Comparison of ENCODE assay signal across 8 cellular contexts in the genomic region with DNA sequence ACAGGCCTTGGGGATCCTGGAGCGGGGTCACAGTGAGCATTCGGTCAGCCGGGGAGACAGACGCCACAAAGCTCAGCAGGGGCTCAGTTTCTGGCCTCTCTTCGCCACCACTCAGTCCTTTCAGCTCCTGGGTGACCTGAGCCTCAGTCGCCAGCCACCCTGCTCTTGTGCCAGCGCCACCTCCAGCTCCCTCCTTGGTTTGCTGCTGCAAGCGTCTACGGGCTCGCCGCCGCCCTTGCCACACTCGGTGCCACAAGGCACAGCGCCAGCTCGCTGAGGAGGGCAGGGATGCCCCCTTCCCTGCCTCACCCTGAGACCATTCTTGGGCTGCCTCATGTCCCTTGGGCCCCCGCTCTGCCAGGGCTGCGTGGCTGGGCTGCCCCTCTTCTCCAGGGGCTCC. TPM values are rescaled to one million over a fixed set of nuclear protein-coding genes. Genes with fewer than 3 reads are reported as not detected.
DNase-seq lines count a peak whose midpoint lies in the region; ATAC-seq and TF ChIP-seq lines count a peak whose summit lies in the region.

No MANE protein-coding gene starts in this region.

- H3K4me3 ChIP-seq in astrocyte of the cerebellum (ENCODE audit: low read depth, low read length): peak overlapping the region; percentile 87
- peak overlapping the region; percentile 47 to 68 for H3K4me3 ChIP-seq in left lung

- H3K9me3 ChIP-seq in left lung: no peaks in the 10 kb centered on the region

- DNase-seq in activated T-cell treated with anti-CD3 and anti-CD28 coated beads, Interleukin-2, amount 50 U/mL, for 4 hours: no peak
- no peak for DNase-seq in activated T-cell treated with anti-CD3 and anti-CD28 coated beads, Interleukin-2, amount 50 U/mL, for 1 hour
- DNase-seq in astrocyte of the cerebellum (ENCODE audit: low read depth): no peak
- DNase-seq in left lung: no peak
- no peak for DNase-seq in type B pancreatic cell (ENCODE audit: extremely low spot score, unreplicated experiment)
- no peak for DNase-seq in ecto neural progenitor cell (ENCODE audit: low spot score)
- no peak for DNase-seq in DMS 273 treated with DMSO at 0.1 percent for 48 hours (lab: John Stamatoyannopoulos, UW)
- no peak for DNase-seq in glomerular visceral epithelial cell (ENCODE audit: extremely low spot score)

- in situ Hi-C loops in astrocyte of the cerebellum (cut with HindIII; ENCODE audit: low sequenced_read_pairs): no loop called here

- ATAC-seq in activated T-cell treated with anti-CD3 and anti-CD28 coated beads, Interleukin-2, amount 50 U/mL, for 4 hours: no peak
- no peak for ATAC-seq in left lung

- no peaks in the 10 kb centered on the region for H3K9me3 Mint-ChIP-seq in activated T-cell treated with anti-CD3 and anti-CD28 coated beads, Interleukin-2, amount 50 U/mL, for 4 hours
- no peaks in the 10 kb centered on the region for H3K9me3 Mint-ChIP-seq in type B pancreatic cell

- intact Hi-C loops in left lung (cut with DNase I): no loop called here

- H3K36me3 ChIP-seq in left lung: peaks cover 5 to 64% of the 10 kb centered on the region in 2 donors

- H3K27ac ChIP-seq in left lung: peak overlapping the region; percentile 88 to 95

- H3K27ac Mint-ChIP-seq in type B pancreatic cell: peak overlapping the region; percentile 99

- no peaks in the 10 kb centered on the region for H3K27me3 Mint-ChIP-seq in activated T-cell treated with anti-CD3 and anti-CD28 coated beads, Interleukin-2, amount 50 U/mL, for 4 hours (ENCODE audit: low read depth)
- H3K27me3 Mint-ChIP-seq in type B pancreatic cell: no peaks in the 10 kb centered on the region

- H3K36me3 Mint-ChIP-seq in activated T-cell treated with anti-CD3 and anti-CD28 coated beads, Interleukin-2, amount 50 U/mL, for 4 hours (ENCODE audit: insufficient read depth): peaks cover 42% of the 10 kb centered on the region
- peaks cover 32% of the 10 kb centered on the region for H3K36me3 Mint-ChIP-seq in type B pancreatic cell

- no peak for TF ChIP-seq CTCF in astrocyte of the cerebellum (IDR thresholded peaks at IDR 0.05; ENCODE audit: low read depth, low read length, missing control alignments)
- no peak for TF ChIP-seq CTCF in left lung (IDR thresholded peaks at IDR 0.05)
- no peak for TF ChIP-seq CTCF in type B pancreatic cell (conservative IDR thresholded peaks at IDR 0.05)

- peaks cover 18 to 63% of the 10 kb centered on the region in 2 donors for H3K4me1 ChIP-seq in left lung

- peaks cover 44% of the 10 kb centered on the region for H3K4me1 Mint-ChIP-seq in activated T-cell treated with anti-CD3 and anti-CD28 coated beads, Interleukin-2, amount 50 U/mL, for 4 hours (ENCODE audit: low read depth)
- H3K4me1 Mint-ChIP-seq in type B pancreatic cell (ENCODE audit: unreplicated experiment): peaks cover 31% of the 10 kb centered on the region

- H3K4me3 Mint-ChIP-seq in activated T-cell treated with anti-CD3 and anti-CD28 coated beads, Interleukin-2, amount 50 U/mL, for 4 hours: peak overlapping the region; percentile 98
- H3K4me3 Mint-ChIP-seq in type B pancreatic cell: peak overlapping the region; percentile 98

- no peaks in the 10 kb centered on the region for H3K27me3 ChIP-seq in left lung

RNA-seq across cellular contexts. Expression of a gene that starts 1.5 kb away (rescaled TPM):
- total RNA-seq in activated T-cell treated with anti-CD3 and anti-CD28 coated beads, Interleukin-2, amount 50 U/mL, for 4 hours: 1,000 to 10,000 TPM; 1,775 to 1,880 (median 1,879) TPM
- total RNA-seq in left lung: 1,000 to 10,000 TPM in 1 of 2 donors, 100 to 1,000 TPM in 1; 973 to 1,076 TPM
- 1,846 and 2,051 TPM in 2 replicates for total RNA-seq in type B pancreatic cell (ENCODE audit: low replicate concordance)

RNA-seq across cellular contexts. Expression of a gene that starts 16.2 kb away (rescaled TPM):
- total RNA-seq in activated T-cell treated with anti-CD3 and anti-CD28 coated beads, Interleukin-2, amount 50 U/mL, for 4 hours: 10 to 100 TPM; 39.4 to 46.1 (median 41.6) TPM
- total RNA-seq in left lung (10 to 100 TPM; 12.6 to 19.8 TPM), type B pancreatic cell (ENCODE audit: low replicate concordance) (15.0 and 22.1 TPM in 2 replicates)

RNA-seq across cellular contexts. Expression of a gene that starts 26.5 kb away (rescaled TPM):
- total RNA-seq in activated T-cell treated with anti-CD3 and anti-CD28 coated beads, Interleukin-2, amount 50 U/mL, for 4 hours: 100 to 1,000 TPM; 217 to 224 (median 220) TPM
- total RNA-seq in left lung (10 to 100 TPM; 67.1 to 86.0 TPM), type B pancreatic cell (ENCODE audit: low replicate concordance) (148 and 152 TPM in 2 replicates)

RNA-seq across cellular contexts. Expression of a gene that starts 28.6 kb away (rescaled TPM):
- 10 to 100 TPM; 12.3 to 22.7 (median 13.3) TPM for total RNA-seq in activated T-cell treated with anti-CD3 and anti-CD28 coated beads, Interleukin-2, amount 50 U/mL, for 4 hours
- total RNA-seq in left lung (100 to 1,000 TPM; 437 to 636 TPM), type B pancreatic cell (ENCODE audit: low replicate concordance) (302 and 656 TPM in 2 replicates)

RNA-seq across cellular contexts. Expression of a gene that starts 37.4 kb away (rescaled TPM):
- total RNA-seq in activated T-cell treated with anti-CD3 and anti-CD28 coated beads, Interleukin-2, amount 50 U/mL, for 4 hours: 100 to 1,000 TPM; 145 to 160 (median 155) TPM
- total RNA-seq in left lung (10 to 100 TPM; 61.5 to 82.5 TPM), type B pancreatic cell (ENCODE audit: low replicate concordance) (46.0 and 76.0 TPM in 2 replicates)
